18 cellular contexts compared by ENCODE assay signal in the genomic region with DNA sequence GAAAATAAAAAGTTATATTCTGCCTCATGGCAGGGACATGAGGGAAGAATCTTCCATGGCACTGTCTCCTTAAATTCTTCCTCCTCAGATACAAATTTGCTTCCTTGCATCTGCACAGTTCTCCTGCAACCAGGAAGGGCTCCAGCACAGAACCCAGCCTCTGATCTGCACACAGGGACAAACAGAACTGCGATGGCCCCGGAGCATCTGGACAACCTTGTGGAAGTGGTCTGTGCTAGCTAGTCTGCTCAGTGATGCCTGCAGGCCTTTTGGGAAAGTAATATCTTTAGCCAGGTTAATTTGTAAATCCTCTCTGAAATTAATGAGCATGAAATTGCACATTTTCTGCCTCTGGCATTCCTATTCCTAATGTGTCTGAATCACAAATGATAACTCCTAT.
DNase-seq lines count a peak whose midpoint lies in the region; ATAC-seq and TF ChIP-seq lines count a peak whose summit lies in the region.
"Had no signal": no experiment of that assay in that cellular context is flagged by ENCODE, and none has a peak within 500 bp of the region (broad histone marks: within the 10 kb centered on the region; RNA-seq: fewer than 3 reads in every experiment).

No MANE protein-coding gene starts in this region.

- no peak overlapping the region for H3K9ac ChIP-seq in parathyroid adenoma
- H3K9ac ChIP-seq: BLaER1 had no signal

- ATAC-seq in HG02571 (IDR thresholded peaks at IDR 0.05; ENCODE audit: unreplicated experiment): no peak
- ATAC-seq: CD8-positive, alpha-beta T cell; GM12878; GM23338; HCT116 had no signal

- no peak overlapping the region for H3K4me3 ChIP-seq in parathyroid adenoma (ENCODE audit: low read depth, low read length)
- H3K4me3 ChIP-seq: BLaER1, GM12878, GM23338 had no signal

- no peak for TF ChIP-seq CTCF in parathyroid adenoma (IDR thresholded peaks at IDR 0.05)

- H3K9me3 Mint-ChIP-seq in activated CD4-positive, alpha-beta T cell treated with anti-CD3 and anti-CD28 coated beads, Interleukin-2, amount 10 ng/mL, durations not matched to agents 24 days and 14 days: no peaks in the 10 kb centered on the region
- H3K9me3 Mint-ChIP-seq: CD8-positive, alpha-beta T cell; GM23338; H9 had no signal

- no peak overlapping the region for H2AFZ ChIP-seq in parathyroid adenoma
- H2AFZ ChIP-seq: GM23338 had no signal

- peak overlapping the region; percentile 29 for H3K27ac ChIP-seq in parathyroid adenoma
- H3K27ac ChIP-seq: BLaER1, C4-2B had no signal

- no peak overlapping the region for H3K4me3 Mint-ChIP-seq in activated CD4-positive, alpha-beta T cell treated with anti-CD3 and anti-CD28 coated beads, Interleukin-2, amount 10 ng/mL, durations not matched to agents 24 days and 14 days
- H3K4me3 Mint-ChIP-seq: CD4-positive, CD25-positive, alpha-beta regulatory T cell; CD8-positive, alpha-beta T cell; GM23338; H9 had no signal

- no peaks in the 10 kb centered on the region for H3K9me3 ChIP-seq in parathyroid adenoma (ENCODE audit: control insufficient read depth, low read length)
- H3K9me3 ChIP-seq: BLaER1, Caco-2 had no signal

- H3K27me3 Mint-ChIP-seq in activated CD4-positive, alpha-beta T cell treated with anti-CD3 and anti-CD28 coated beads, Interleukin-2, amount 10 ng/mL, durations not matched to agents 24 days and 14 days: peaks cover 4% of the 10 kb centered on the region

- no peak overlapping the region for H3K4me2 ChIP-seq in parathyroid adenoma (ENCODE audit: low read length)
- H3K4me2 ChIP-seq: BLaER1, GM23338 had no signal

- peaks cover 10% of the 10 kb centered on the region for H3K4me1 ChIP-seq in parathyroid adenoma
- H3K4me1 ChIP-seq: Caco-2 had no signal

- intact Hi-C loops in activated CD4-positive, alpha-beta T cell treated with anti-CD3 and anti-CD28 coated beads, Interleukin-2, amount 10 ng/mL, durations not matched to agents 24 days and 14 days (cut with micrococcal nuclease): no loop called here

- no peaks in the 10 kb centered on the region for H3K36me3 Mint-ChIP-seq in activated CD4-positive, alpha-beta T cell treated with anti-CD3 and anti-CD28 coated beads, Interleukin-2, amount 10 ng/mL, durations not matched to agents 24 days and 14 days (ENCODE audit: low read depth)
- H3K36me3 Mint-ChIP-seq: CD4-positive, CD25-positive, alpha-beta regulatory T cell; CD8-positive, alpha-beta T cell had no signal

- H3K4me1 Mint-ChIP-seq in activated CD4-positive, alpha-beta T cell treated with anti-CD3 and anti-CD28 coated beads, Interleukin-2, amount 10 ng/mL, durations not matched to agents 24 days and 14 days: no peaks in the 10 kb centered on the region
- H3K4me1 Mint-ChIP-seq: CD4-positive, CD25-positive, alpha-beta regulatory T cell had no signal

- H3K27me3 ChIP-seq in parathyroid adenoma (ENCODE audit: control insufficient read depth, insufficient read depth, low read length): no peaks in the 10 kb centered on the region
- H3K27me3 ChIP-seq: BLaER1 had no signal

- peaks cover 6% of the 10 kb centered on the region for H3K79me2 ChIP-seq in parathyroid adenoma

- H3K36me3 ChIP-seq in parathyroid adenoma (ENCODE audit: control insufficient read depth, insufficient read depth, low read length): no peaks in the 10 kb centered on the region
- H3K36me3 ChIP-seq: BLaER1 had no signal

- DNase-seq in NCI-H69 (lab: John Stamatoyannopoulos, UW) (peak; percentile 11), kidney tubule cell (ENCODE audit: low spot score) (peak; percentile 6), germinal center (ENCODE audit: low spot score) (no peak)
- DNase-seq in activated CD4-positive, alpha-beta T cell treated with anti-CD3 and anti-CD28 coated beads, Interleukin-2, amount 10 ng/mL, durations not matched to agents 24 days and 14 days: no peak
- DNase-seq: Caco-2; CD4-positive, CD25-positive, alpha-beta regulatory T cell; CD8-positive, alpha-beta T cell; DND-41; EL; GDM1; H9 had no signal

- H3K27ac Mint-ChIP-seq in activated CD4-positive, alpha-beta T cell treated with anti-CD3 and anti-CD28 coated beads, Interleukin-2, amount 10 ng/mL, durations not matched to agents 24 days and 14 days: no peak overlapping the region
- H3K27ac Mint-ChIP-seq: CD4-positive, CD25-positive, alpha-beta regulatory T cell; CD8-positive, alpha-beta T cell; GM23338; H9 had no signal

Comparison
In these comparisons a context has a peak if more than half of its experiments do, and no peak if none do; other contexts are left out.
1. DNase-seq: peak in NCI-H69 (single experiment) and kidney tubule cell (single experiment); none in germinal center (single experiment) and activated CD4-positive, alpha-beta T cell treated with anti-CD3 and anti-CD28 coated beads, Interleukin-2, amount 10 ng/mL, durations not matched to agents 24 days and 14 days (single experiment).